Comparison of ENCODE assay signal across 17 cellular contexts in genomic region chr1:204091787-204092312, GRCh38. TPM values are rescaled to one million over a fixed set of nuclear protein-coding genes. Genes with fewer than 3 reads are reported as not detected.
DNase-seq lines count a peak whose midpoint lies in the region; ATAC-seq and TF ChIP-seq lines count a peak whose summit lies in the region.
"Had no signal": no experiment of that assay in that cellular context is flagged by ENCODE, and none has a peak within 500 bp of the region (broad histone marks: within the 10 kb centered on the region; RNA-seq: fewer than 3 reads in every experiment).

No MANE protein-coding gene starts in this region.

- peaks cover 100% of the 10 kb centered on the region for H3K79me2 ChIP-seq in PC-9 (ENCODE audit: low read depth)

- no peak overlapping the region for H3K4me2 ChIP-seq in PC-9
- H3K4me2 ChIP-seq: KMS-11 had no signal

- H3K36me3 ChIP-seq in PC-9 (ENCODE audit: low read depth) (peaks cover 5% of the 10 kb centered on the region; the same call in 1 of the 2 replicates), tibial nerve (no peaks in the 10 kb centered on the region)
- H3K36me3 ChIP-seq: Peyer's patch had no signal

- H3K4me3 ChIP-seq in PC-9 = no peak overlapping the region
- no peak overlapping the region for H3K4me3 ChIP-seq in tibial nerve
- H3K4me3 ChIP-seq: Peyer's patch, SK-N-MC had no signal

- H3K9me3 Mint-ChIP-seq in brain (no peaks in the 10 kb centered on the region), nephron progenitor cell (no peaks in the 10 kb centered on the region)
- H3K9me3 Mint-ChIP-seq: CD4-positive, CD25-positive, alpha-beta regulatory T cell had no signal

- H3K4me1 ChIP-seq in PC-9 (replicated peaks; ENCODE audit: insufficient read depth) = peaks cover 9% of the 10 kb centered on the region
- H3K4me1 ChIP-seq in tibial nerve = peaks cover 10 to 95% (median 69%) of the 10 kb centered on the region in 4 donors

- H3K9me3 ChIP-seq in PC-9 (ENCODE audit: insufficient read depth, low read depth) (no peaks in the 10 kb centered on the region), tibial nerve (no peaks in the 10 kb centered on the region)
- H3K9me3 ChIP-seq: Peyer's patch had no signal

- H3K36me3 Mint-ChIP-seq in brain (no peaks in the 10 kb centered on the region), nephron progenitor cell (ENCODE audit: low read depth) (peaks cover 6% of the 10 kb centered on the region)
- H3K36me3 Mint-ChIP-seq: CD4-positive, CD25-positive, alpha-beta regulatory T cell had no signal

- in situ Hi-C loops in GM13977 (cut with MboI; ENCODE audit: low pct_unique_long_range_greater_than_20kb, low sequenced_read_pairs, unreplicated experiment) = no loop called here

- TF ChIP-seq CTCF in PC-9 (conservative IDR thresholded peaks at IDR 0.05) (no peak), brain (conservative IDR thresholded peaks at IDR 0.05) (no peak), nephron progenitor cell (IDR thresholded peaks at IDR 0.05) (no peak), tibial nerve (IDR thresholded peaks at IDR 0.05) (no peak), GM13977 (IDR thresholded peaks at IDR 0.05; ENCODE audit: extremely low read depth, insufficient read depth, missing control alignments) (no peak)

- CTCF ChIA-PET in PC-9 (lab: Charles Lee) = no interaction called here

- H3K27ac Mint-ChIP-seq in brain = peak overlapping the region in 3 of 5 experiments; percentile 21 to 70 (median 33)
- H3K27ac Mint-ChIP-seq in nephron progenitor cell = peak overlapping the region; percentile 97

- ATAC-seq in GM21526 (IDR thresholded peaks at IDR 0.05; ENCODE audit: low FRiP score, unreplicated experiment) = no peak
- ATAC-seq: Right ventricle myocardium inferior had no signal

- intact Hi-C loops in PC-9 (cut with micrococcal nuclease; ENCODE audit: unreplicated experiment) = no loop called here

- H4K20me1 ChIP-seq in PC-9 (ENCODE audit: insufficient read depth) = peaks cover 35% of the 10 kb centered on the region

- H3K27ac ChIP-seq in PC-9 (peak overlapping the region; percentile 24; the same call in 1 of the 2 replicates), tibial nerve (peak overlapping the region in 3 of 4 donors; percentile 53 to 97 (median 95))
- H3K27ac ChIP-seq: KMS-11, SK-N-MC had no signal

- H3K9me2 ChIP-seq in PC-9 (ENCODE audit: insufficient read depth) = no peaks in the 10 kb centered on the region

- TF ChIP-seq POLR2A in tibial nerve (IDR thresholded peaks at IDR 0.05) = no peak

- H3K27me3 Mint-ChIP-seq in brain (peaks cover 28% of the 10 kb centered on the region), nephron progenitor cell (ENCODE audit: low read depth, poor library complexity) (peaks cover 2% of the 10 kb centered on the region)

- peak overlapping the region in 2 of 5 experiments; percentile 1 to 18 for H3K4me3 Mint-ChIP-seq in brain
- H3K4me3 Mint-ChIP-seq in nephron progenitor cell = peak overlapping the region; percentile 64

- TF ChIP-seq EP300 in tibial nerve (IDR thresholded peaks at IDR 0.05) = no peak

- POLR2A ChIA-PET in PC-9 (lab: Charles Lee; ENCODE audit: unreplicated experiment) = no interaction called here

- H3F3A ChIP-seq in PC-9 (ENCODE audit: insufficient read depth, low read depth) = peaks cover 29% of the 10 kb centered on the region; the same call in 1 of the 2 replicates

- H2AFZ ChIP-seq in PC-9 = no peak overlapping the region

- H3K27me3 ChIP-seq in PC-9 (ENCODE audit: insufficient read depth, low read depth) = no peaks in the 10 kb centered on the region
- no peaks in the 10 kb centered on the region for H3K27me3 ChIP-seq in tibial nerve
- H3K27me3 ChIP-seq: Peyer's patch had no signal

- DNase-seq in PC-9 (no peak), nephron progenitor cell (no peak), tibial nerve (ENCODE audit: low spot score in 2 of 2) (no peak), GM13977 (ENCODE audit: low spot score) (no peak), NCI-H510A treated with DMSO at 0.1 percent for 48 hours (lab: John Stamatoyannopoulos, UW) (no peak), NCI-H226 (no peak)
- DNase-seq: CD4-positive, CD25-positive, alpha-beta regulatory T cell; DMS53; NCI-H1436 treated with DMSO at 0.1 percent for 48 hours; NCI-H2029 treated with DMSO at 0.1 percent for 48 hours; NCI-H524 had no signal

- H3K4me1 Mint-ChIP-seq in brain (peaks cover 89% of the 10 kb centered on the region), nephron progenitor cell (peaks cover 98% of the 10 kb centered on the region)
- H3K4me1 Mint-ChIP-seq: CD4-positive, CD25-positive, alpha-beta regulatory T cell had no signal

- 75 to 80% methylated on average over 5 of the region's 5 CpGs for WGBS in tibial nerve, 2 donors

- no TSS peak for BruUV-seq in PC-9 (replicated peaks; lab: Mats Ljungman, UMichigan)

RNA-seq across cellular contexts. Expression of gene SOX13, which starts 18.9 kb away (rescaled TPM):
- total RNA-seq in PC-9 (2021) = 89.9 and 102 TPM in 2 replicates
- 70.2 TPM for polyA plus RNA-seq in brain (ENCODE audit: insufficient read depth, low read depth, low replicate concordance)
- 100 to 1,000 TPM in 3 of 4 donors, 10 to 100 TPM in 1; 51.8 to 108 (median 105) TPM for total RNA-seq in tibial nerve
- polyA plus RNA-seq: CD4-positive, CD25-positive, alpha-beta regulatory T cell had no signal

RNA-seq across cellular contexts. Expression of gene ETNK2, which starts 60.0 kb away (rescaled TPM):
- 16.3 and 18.3 TPM in 2 replicates for total RNA-seq in PC-9 (2021)
- polyA plus RNA-seq in brain (ENCODE audit: insufficient read depth, low read depth, low replicate concordance) = 27.1 TPM
- total RNA-seq in tibial nerve = 10 to 100 TPM; 24.6 to 95.2 (median 67.8) TPM
